ENCODE assay signal across 8 cellular contexts in genomic region chr15:47184405-47185221, GRCh38.
DNase-seq lines count a peak whose midpoint lies in the region; ATAC-seq and TF ChIP-seq lines count a peak whose summit lies in the region.

No MANE protein-coding gene starts in this region.

- POLR2A ChIA-PET in CD4-positive, alpha-beta memory T cell (lab: Charles Lee; ENCODE audit: partially characterized antibody): no interaction called here

- H3K9me3 ChIP-seq in CD4-positive, alpha-beta memory T cell (ENCODE audit: control insufficient read depth in 1 of 2, low read length in 2 of 2): no peaks in the 10 kb centered on the region
- H3K9me3 ChIP-seq in HUES64 (ENCODE audit: insufficient read depth, low read depth, low read length) (no peaks in the 10 kb centered on the region), ascending aorta (no peaks in the 10 kb centered on the region)

- H3K27ac Mint-ChIP-seq in CD4-positive, alpha-beta memory T cell: no peak overlapping the region

- peaks cover 0 to 8% (median 5%) of the 10 kb centered on the region in 8 donors for H3K9me3 Mint-ChIP-seq in CD4-positive, alpha-beta memory T cell

- peak overlapping the region in 5 of 8 donors; percentile 10 to 72 (median 63) for H3K4me3 Mint-ChIP-seq in CD4-positive, alpha-beta memory T cell

- no peak for TF ChIP-seq CTCF in ascending aorta (IDR thresholded peaks at IDR 0.05)

- no peaks in the 10 kb centered on the region for H3K4me1 ChIP-seq in CD4-positive, alpha-beta memory T cell (ENCODE audit: insufficient read depth, low read length)
- H3K4me1 ChIP-seq in HUES64 (ENCODE audit: insufficient read depth, low read length): peaks cover 30% of the 10 kb centered on the region
- H3K4me1 ChIP-seq in ascending aorta: peaks cover 0 to 3% of the 10 kb centered on the region in 2 donors

- no peaks in the 10 kb centered on the region for H3K27me3 ChIP-seq in CD4-positive, alpha-beta memory T cell (ENCODE audit: insufficient read depth, low read length)
- H3K27me3 ChIP-seq in HUES64 (ENCODE audit: insufficient read depth, low read length) (peaks cover 88% of the 10 kb centered on the region), ascending aorta (no peaks in the 10 kb centered on the region)

- peak overlapping the region; percentile 56 for H3K9ac ChIP-seq in HUES64 (ENCODE audit: low read depth, low read length)

- WGBS in HUES64: under 1% methylated on average over 72 of the region's 72 CpGs

- H3K4me1 Mint-ChIP-seq in CD4-positive, alpha-beta memory T cell: peaks cover 2 to 14% (median 11%) of the 10 kb centered on the region in 4 donors

- H3K36me3 Mint-ChIP-seq in CD4-positive, alpha-beta memory T cell: no peaks in the 10 kb centered on the region

- H3K27ac ChIP-seq in CD4-positive, alpha-beta memory T cell (ENCODE audit: low read depth, low read length): no peak overlapping the region
- H3K27ac ChIP-seq in HUES64 (ENCODE audit: low read depth, low read length) (no peak overlapping the region), ascending aorta (peak overlapping the region in 1 of 2 donors; percentile 46)

- CTCF ChIA-PET in CD4-positive, alpha-beta memory T cell (lab: Charles Lee; ENCODE audit: partially characterized antibody): no interaction called here

- H3K27me3 Mint-ChIP-seq in CD4-positive, alpha-beta memory T cell: peaks cover 21 to 22% of the 10 kb centered on the region in 2 donors

- DNase-seq in CD4-positive, alpha-beta memory T cell: no peak
- DNase-seq in ascending aorta (ENCODE audit: low spot score in 2 of 2) (no peak), islet precursor cell (peak; percentile 57), cortex of kidney (lab: John Stamatoyannopoulos, UW) (no peak)
- no peak for DNase-seq in stimulated activated naive CD8-positive, alpha-beta T cell treated with anti-CD3 and anti-CD28 coated beads, Interleukin-15, Interleukin-2, amounts not matched to agents 100 U/mL and 50 U/mL, for 24 hours

- H3K4me3 ChIP-seq in CD4-positive, alpha-beta memory T cell (ENCODE audit: low read length in 2 of 2): no peak overlapping the region
- peak overlapping the region; percentile 65 for H3K4me3 ChIP-seq in HUES64 (ENCODE audit: low read length)
- peak overlapping the region; percentile 52 to 90 for H3K4me3 ChIP-seq in ascending aorta

- no peaks in the 10 kb centered on the region for H3K36me3 ChIP-seq in CD4-positive, alpha-beta memory T cell (ENCODE audit: insufficient read depth, low read length)
- H3K36me3 ChIP-seq in HUES64 (ENCODE audit: insufficient read depth, low read length): no peaks in the 10 kb centered on the region
- no peaks in the 10 kb centered on the region for H3K36me3 ChIP-seq in ascending aorta

- ATAC-seq in stimulated activated naive CD8-positive, alpha-beta T cell treated with anti-CD3 and anti-CD28 coated beads, Interleukin-15, Interleukin-2, amounts not matched to agents 100 U/mL and 50 U/mL, for 24 hours: peak; percentile 23
- ATAC-seq in GM21737 (IDR thresholded peaks at IDR 0.05; ENCODE audit: unreplicated experiment) (no peak), GM21529 (IDR thresholded peaks at IDR 0.05; ENCODE audit: unreplicated experiment) (no peak)

- intact Hi-C loops in CD4-positive, alpha-beta memory T cell (cut with micrococcal nuclease): no loop called here
- intact Hi-C loops in ascending aorta (cut with DNase I): loop anchor here (10.0 kb wide), 1 partner anchor 870 kb away; no protein-coding TSS in a partner anchor

Comparison
In these comparisons a context has a peak if more than half of its experiments do, and no peak if none do; other contexts are left out.
1. H3K4me3 ChIP-seq: peak in HUES64 (single experiment) and ascending aorta (2 of 2); none in CD4-positive, alpha-beta memory T cell (0 of 2).